10 cellular contexts compared by ENCODE assay signal in genomic region chr6:113697642-113698410, GRCh38.
DNase-seq lines count a peak whose midpoint lies in the region; ATAC-seq, FAIRE-seq and TF ChIP-seq lines count a peak whose summit lies in the region.
"Had no signal": no experiment of that assay in that cellular context is flagged by ENCODE, and none has a peak within 500 bp of the region (broad histone marks: within the 10 kb centered on the region; RNA-seq: fewer than 3 reads in every experiment).

No MANE protein-coding gene starts in this region.

- ATAC-seq in HG03159 (IDR thresholded peaks at IDR 0.05; ENCODE audit: unreplicated experiment), result peak; percentile 61

- H3K36me3 ChIP-seq in Peyer's patch, result no peaks in the 10 kb centered on the region
- no peaks in the 10 kb centered on the region for H3K36me3 ChIP-seq in sigmoid colon

- no peak for TF ChIP-seq EP300 in sigmoid colon (IDR thresholded peaks at IDR 0.05)

- H3K4me1 ChIP-seq in Peyer's patch, result no peaks in the 10 kb centered on the region
- H3K4me1 ChIP-seq in sigmoid colon, result no peaks in the 10 kb centered on the region

- TF ChIP-seq POLR2A in GM12891 (IDR thresholded peaks at IDR 0.05; ENCODE audit: low read depth, low read length) (no peak), Peyer's patch (IDR thresholded peaks at IDR 0.05) (no peak), sigmoid colon (IDR thresholded peaks at IDR 0.05) (no peak)

- TF ChIP-seq CTCF in Peyer's patch (IDR thresholded peaks at IDR 0.05), result no peak
- no peak for TF ChIP-seq CTCF in sigmoid colon (IDR thresholded peaks at IDR 0.05)

- H3K4me3 ChIP-seq in Peyer's patch, result no peak overlapping the region
- H3K4me3 ChIP-seq in sigmoid colon, result no peak overlapping the region

- no peak for DNase-seq in GM12891 (ENCODE audit: insufficient read length, low spot score)
- DNase-seq in SIG-M5 treated with dmso at 0.1 percent for 504 hours (lab: John Stamatoyannopoulos, UW; ENCODE audit: unreplicated experiment), result peak; percentile 79
- peak; percentile 97 for DNase-seq in iris pigment epithelial cell (ENCODE audit: low read depth)
- no peak for DNase-seq in Peyer's patch
- no peak for DNase-seq in posterior vena cava (ENCODE audit: low spot score)
- DNase-seq in sigmoid colon, result no peak
- no peak for DNase-seq in NCI-H2107 (lab: John Stamatoyannopoulos, UW)
- DNase-seq: NCI-H82 had no signal

- 80 to 87% methylated on average over 4 of the region's 4 CpGs for WGBS in sigmoid colon, 2 donors

- H3K9me3 ChIP-seq in Peyer's patch (no peaks in the 10 kb centered on the region), sigmoid colon (no peaks in the 10 kb centered on the region)

- no peak overlapping the region for H3K27ac ChIP-seq in Peyer's patch
- no peak overlapping the region for H3K27ac ChIP-seq in sigmoid colon

- no peaks in the 10 kb centered on the region for H3K27me3 ChIP-seq in Peyer's patch
- H3K27me3 ChIP-seq in sigmoid colon, result no peaks in the 10 kb centered on the region

- intact Hi-C loops in posterior vena cava (cut with DNase I), result no loop called here
- intact Hi-C loops in sigmoid colon (cut with DNase I), result no loop called here

- FAIRE-seq in GM12891 (lab: Jason Lieb, UNC), result peak; percentile 48
- FAIRE-seq: endothelial cell of umbilical vein had no signal

TF ChIP-seq in GM12891, 5 proteins besides CTCF, POLR2A, EP300 and RAD21:
- peak; percentile 35; the same call in 1 of the 2 replicates for TF ChIP-seq SPI1 (IDR thresholded peaks at IDR 0.05; ENCODE audit: low read depth, low read length)
- TF ChIP-seq POU2F2 (IDR thresholded peaks at IDR 0.05; ENCODE audit: low read depth, low read length), result no peak
TF ChIP-seq in GM12891: peak in this region for 1.

Comparison
In these comparisons a context has a peak if more than half of its experiments do, and no peak if none do; other contexts are left out.
1. DNase-seq: peak in SIG-M5 treated with dmso at 0.1 percent for 504 hours (single experiment) and iris pigment epithelial cell (single experiment); none in GM12891 (single experiment), Peyer's patch (0 of 3), posterior vena cava (single experiment), sigmoid colon (single experiment) and NCI-H2107 (single experiment).